ENCODE assay signal across 1 cellular context in the genomic region with DNA sequence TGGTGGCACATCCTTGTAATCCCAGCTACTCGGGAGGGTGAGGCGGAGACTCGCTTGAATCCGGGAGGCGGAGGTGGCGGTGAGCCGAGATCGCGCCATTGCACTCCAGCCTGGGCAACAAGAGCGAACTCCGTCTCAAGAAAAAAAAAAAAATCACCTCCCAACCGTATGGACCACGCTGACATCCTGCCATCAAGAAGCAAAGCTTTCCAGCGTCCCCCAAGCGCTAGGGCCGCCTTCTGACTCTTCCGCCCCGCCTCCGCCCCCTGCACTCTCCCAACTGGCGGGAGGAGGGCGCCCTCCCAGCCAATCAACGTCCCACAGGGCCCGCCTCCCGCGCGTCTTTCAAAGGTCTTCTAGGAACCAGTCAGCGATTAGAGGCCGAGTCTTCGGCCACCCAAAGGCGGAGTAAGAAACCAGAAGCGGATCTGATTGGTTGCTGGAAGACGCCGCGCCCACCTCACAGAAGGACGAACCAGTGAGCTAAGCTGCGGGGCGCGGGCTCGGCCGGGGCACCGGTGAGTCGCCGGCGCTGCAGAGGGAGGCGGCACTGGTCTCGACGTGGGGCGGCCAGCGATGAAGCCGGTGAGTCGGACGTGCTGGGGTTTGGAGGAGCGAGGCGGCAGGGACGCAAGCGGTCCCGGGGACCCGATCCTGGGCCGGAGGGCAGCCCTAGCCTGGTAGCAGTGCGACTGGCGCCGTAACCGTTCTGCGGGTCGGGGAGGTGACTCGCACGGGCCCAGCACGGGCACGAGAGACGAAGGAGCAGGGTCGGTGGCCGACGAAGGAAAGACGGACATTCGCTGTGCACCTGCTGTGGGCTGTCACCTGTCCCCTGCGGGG.
A peak's percentile ranks its signal among the peaks of the same experiment; 100 is the strongest.
TF ChIP-seq lines count a peak whose summit lies in the region.

A gene with protein sequence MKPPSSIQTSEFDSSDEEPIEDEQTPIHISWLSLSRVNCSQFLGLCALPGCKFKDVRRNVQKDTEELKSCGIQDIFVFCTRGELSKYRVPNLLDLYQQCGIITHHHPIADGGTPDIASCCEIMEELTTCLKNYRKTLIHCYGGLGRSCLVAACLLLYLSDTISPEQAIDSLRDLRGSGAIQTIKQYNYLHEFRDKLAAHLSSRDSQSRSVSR (plus strand): TSS at position 515 of the 843 bp plus-strand sequence. CDS start 62 bp downstream, at position 577.

TF ChIP-seq in HCT116, 20 proteins besides CTCF, POLR2A, EP300 and RAD21 (continued from another document):
- TF ChIP-seq, protein P1, sequence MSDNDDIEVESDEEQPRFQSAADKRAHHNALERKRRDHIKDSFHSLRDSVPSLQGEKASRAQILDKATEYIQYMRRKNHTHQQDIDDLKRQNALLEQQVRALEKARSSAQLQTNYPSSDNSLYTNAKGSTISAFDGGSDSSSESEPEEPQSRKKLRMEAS (IDR thresholded peaks at IDR 0.05) = peak; percentile 53
- TF ChIP-seq, protein P2, sequence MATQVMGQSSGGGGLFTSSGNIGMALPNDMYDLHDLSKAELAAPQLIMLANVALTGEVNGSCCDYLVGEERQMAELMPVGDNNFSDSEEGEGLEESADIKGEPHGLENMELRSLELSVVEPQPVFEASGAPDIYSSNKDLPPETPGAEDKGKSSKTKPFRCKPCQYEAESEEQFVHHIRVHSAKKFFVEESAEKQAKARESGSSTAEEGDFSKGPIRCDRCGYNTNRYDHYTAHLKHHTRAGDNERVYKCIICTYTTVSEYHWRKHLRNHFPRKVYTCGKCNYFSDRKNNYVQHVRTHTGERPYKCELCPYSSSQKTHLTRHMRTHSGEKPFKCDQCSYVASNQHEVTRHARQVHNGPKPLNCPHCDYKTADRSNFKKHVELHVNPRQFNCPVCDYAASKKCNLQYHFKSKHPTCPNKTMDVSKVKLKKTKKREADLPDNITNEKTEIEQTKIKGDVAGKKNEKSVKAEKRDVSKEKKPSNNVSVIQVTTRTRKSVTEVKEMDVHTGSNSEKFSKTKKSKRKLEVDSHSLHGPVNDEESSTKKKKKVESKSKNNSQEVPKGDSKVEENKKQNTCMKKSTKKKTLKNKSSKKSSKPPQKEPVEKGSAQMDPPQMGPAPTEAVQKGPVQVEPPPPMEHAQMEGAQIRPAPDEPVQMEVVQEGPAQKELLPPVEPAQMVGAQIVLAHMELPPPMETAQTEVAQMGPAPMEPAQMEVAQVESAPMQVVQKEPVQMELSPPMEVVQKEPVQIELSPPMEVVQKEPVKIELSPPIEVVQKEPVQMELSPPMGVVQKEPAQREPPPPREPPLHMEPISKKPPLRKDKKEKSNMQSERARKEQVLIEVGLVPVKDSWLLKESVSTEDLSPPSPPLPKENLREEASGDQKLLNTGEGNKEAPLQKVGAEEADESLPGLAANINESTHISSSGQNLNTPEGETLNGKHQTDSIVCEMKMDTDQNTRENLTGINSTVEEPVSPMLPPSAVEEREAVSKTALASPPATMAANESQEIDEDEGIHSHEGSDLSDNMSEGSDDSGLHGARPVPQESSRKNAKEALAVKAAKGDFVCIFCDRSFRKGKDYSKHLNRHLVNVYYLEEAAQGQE (IDR thresholded peaks at IDR 0.05; ENCODE audit: low read depth) = no peak
- peak; percentile 32; the same call in 1 of the 2 replicates for TF ChIP-seq SRF (IDR thresholded peaks at IDR 0.05; ENCODE audit: low read depth)
- TF ChIP-seq JUND (IDR thresholded peaks at IDR 0.05) = no peak
- no peak for TF ChIP-seq ZNF274 (IDR thresholded peaks at IDR 0.05; ENCODE audit: low read depth, low read length)
TF ChIP-seq in HCT116: peak in this region for 9.
